11 cellular contexts compared by ENCODE assay signal in the genomic region with DNA sequence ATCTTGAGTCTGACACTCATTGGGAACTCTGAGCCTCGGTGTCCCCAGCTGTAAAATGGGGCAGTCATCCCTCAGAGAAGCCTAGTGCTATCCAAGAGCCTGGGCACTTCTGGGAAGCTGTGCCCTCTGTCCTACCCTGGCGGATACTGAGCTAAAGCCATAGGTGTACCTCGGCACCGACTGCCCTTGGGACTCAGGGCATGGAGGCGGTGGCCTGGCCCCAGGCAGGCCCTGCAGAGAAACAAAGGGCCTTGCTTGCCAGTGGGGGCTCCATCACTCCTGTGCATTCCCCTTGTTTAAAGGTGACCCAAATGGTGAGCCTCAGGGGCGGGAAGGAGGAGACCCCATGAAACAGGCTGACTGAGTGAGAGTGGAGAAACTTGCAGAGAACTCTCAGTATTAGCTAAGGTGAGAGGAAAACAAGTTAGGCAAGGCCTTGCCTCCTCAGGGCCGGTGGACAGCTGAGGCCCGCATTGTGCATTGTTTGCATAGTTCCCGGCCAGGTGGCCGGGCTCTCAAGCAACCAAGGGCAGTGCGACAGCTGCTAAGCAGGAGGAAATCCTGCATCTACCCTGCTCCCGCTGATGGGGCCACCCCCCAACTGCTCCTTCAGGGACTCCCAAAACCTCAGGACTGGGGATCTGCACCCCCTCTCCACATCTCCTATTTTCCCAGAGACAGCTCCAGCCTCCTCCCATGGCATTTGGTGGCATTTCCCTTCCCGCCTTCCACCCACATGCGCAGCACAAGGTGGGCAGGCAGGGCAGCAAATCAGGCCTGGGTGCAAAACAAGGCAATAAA. TPM values are rescaled to one million over a fixed set of nuclear protein-coding genes. Genes with fewer than 3 reads are reported as not detected.
DNase-seq lines count a peak whose midpoint lies in the region; ATAC-seq, FAIRE-seq and TF ChIP-seq lines count a peak whose summit lies in the region.
"Had no signal": no experiment of that assay in that cellular context is flagged by ENCODE, and none has a peak within 500 bp of the region (broad histone marks: within the 10 kb centered on the region; RNA-seq: fewer than 3 reads in every experiment).

No MANE protein-coding gene starts in this region.

- H3K9ac ChIP-seq in H1 (replicated peaks in 1 of 4; ENCODE audit: extremely low read depth in 1 of 4, low read depth in 3 of 4, low read length in 3 of 4), result peak overlapping the region in 1 of 4 experiments; percentile 13; a peak in 1 of 7 replicates

- peak overlapping the region; percentile 81 for H3K27ac Mint-ChIP-seq in type B pancreatic cell

- TF ChIP-seq POLR2A in H1 (IDR thresholded peaks at IDR 0.05; ENCODE audit: control extremely low read depth in 1 of 2, low read depth in 2 of 2, low read length in 2 of 2), result no peak

- H3K27ac ChIP-seq in right cardiac atrium (ENCODE audit: low read length) (no peak overlapping the region), heart right ventricle (peak overlapping the region in 1 of 10 donors; percentile 73), H1 (ENCODE audit: low read depth, low read length) (no peak overlapping the region)

- H3K79me2 ChIP-seq in H1 (ENCODE audit: control insufficient read depth in 1 of 2, insufficient read depth in 2 of 2, low read length in 2 of 2), result peaks cover 0 to 27% of the 10 kb centered on the region in 2 experiments; a peak in 1 of 4 replicates

- WGBS in right cardiac atrium, result 87% methylated on average over 14 of the region's 14 CpGs
- WGBS in heart right ventricle, 2 donors, result 83 to 85% methylated on average over 14 of the region's 14 CpGs
- 94% methylated on average over 14 of the region's 14 CpGs; no CpG with 5 or more reads in 1 of the 2 experiments for WGBS in H1 (ENCODE audit: extremely low coverage in 1 of 2, insufficient coverage in 1 of 2, insufficient read length in 1 of 2, insufficient replicate concordance in 2 of 2, low coverage in 1 of 2, low lambda C conversion rate in 2 of 2, missing lambda C conversion rate in 1 of 2), 2 experiments

- H3K4me2 ChIP-seq in H1 (ENCODE audit: insufficient read depth in 1 of 2, low read depth in 2 of 2, low read length in 2 of 2), result no peak overlapping the region

- no peak for TF ChIP-seq RAD21 in H1 (IDR thresholded peaks at IDR 0.05 in 1 of 2, conservative IDR thresholded peaks at IDR 0.05 in 1 of 2; ENCODE audit: low read depth in 2 of 2, low read length in 2 of 2)

- TF ChIP-seq CTCF in heart right ventricle (IDR thresholded peaks at IDR 0.05) (no peak), H1 (IDR thresholded peaks at IDR 0.05; ENCODE audit: control extremely low read depth in 1 of 3, insufficient read depth in 1 of 3, low read depth in 1 of 3, low read length in 3 of 3) (no peak), type B pancreatic cell (conservative IDR thresholded peaks at IDR 0.05) (no peak)

- no peak overlapping the region for H3K18ac ChIP-seq in H1 (ENCODE audit: extremely low read depth, low read length)

- no peak overlapping the region for H2BK12ac ChIP-seq in H1 (ENCODE audit: low read depth, low read length)

- DNase-seq in right cardiac atrium, result peak in 2 of 3 donors; percentile 13 to 36
- no peak for DNase-seq in heart right ventricle
- DNase-seq in H1 (ENCODE audit: low read depth in 1 of 2, low spot score in 2 of 2), result peak in 1 of 2 experiments; percentile 40
- no peak for DNase-seq in type B pancreatic cell (ENCODE audit: extremely low spot score, unreplicated experiment)
- no peak for DNase-seq in iPS-NIHi7 (ENCODE audit: extremely low spot score)
- DNase-seq: activated CD4-positive, CD25-positive, alpha-beta regulatory T cell; anterior cingulate cortex; NCI-H1694; stimulated activated naive CD4-positive, alpha-beta T cell treated with Interleukin-2 at 50 U/mL for 16 hours had no signal

- H4K91ac ChIP-seq in H1 (replicated peaks; ENCODE audit: insufficient read length, low read length), result no peak overlapping the region

- no peak overlapping the region for H2BK20ac ChIP-seq in H1 (ENCODE audit: low read length)

- no peak overlapping the region for H3K23ac ChIP-seq in H1 (ENCODE audit: insufficient read length)

- H2BK5ac ChIP-seq in H1 (ENCODE audit: low read depth, low read length), result 0 out of 2 replicates have a peak overlapping the region, but pooled peaks have one; percentile 35

- no peaks in the 10 kb centered on the region for H3K9me3 Mint-ChIP-seq in type B pancreatic cell

- no peaks in the 10 kb centered on the region for H3K4me1 ChIP-seq in right cardiac atrium (ENCODE audit: control insufficient read depth, insufficient read depth, low read length)
- H3K4me1 ChIP-seq in heart right ventricle, result peaks cover 0 to 55% (median 7%) of the 10 kb centered on the region in 9 donors
- peaks cover 0 to 12% (median 7%) of the 10 kb centered on the region in 4 experiments; a peak in 6 of 7 replicates for H3K4me1 ChIP-seq in H1 (replicated peaks in 1 of 4; ENCODE audit: control insufficient read depth in 3 of 4, insufficient read depth in 4 of 4, low read length in 3 of 4)

- H3K36me3 Mint-ChIP-seq in type B pancreatic cell, result peaks cover 3% of the 10 kb centered on the region

- FAIRE-seq in H1 (lab: Jason Lieb, UNC), result no peak
- FAIRE-seq: islet of Langerhans had no signal

- TF ChIP-seq EP300 in H1 (IDR thresholded peaks at IDR 0.05; ENCODE audit: borderline replicate concordance in 1 of 2, low read depth in 2 of 2, low read length in 2 of 2), result no peak

- peaks cover 0 to 8% of the 10 kb centered on the region in 2 experiments for H4K20me1 ChIP-seq in H1 (replicated peaks in 1 of 2; ENCODE audit: control insufficient read depth in 1 of 2, insufficient read depth in 2 of 2, low read length in 2 of 2)

- H3K27me3 ChIP-seq in right cardiac atrium (ENCODE audit: control insufficient read depth, insufficient read depth) (no peaks in the 10 kb centered on the region), heart right ventricle (no peaks in the 10 kb centered on the region), H1 (replicated peaks in 1 of 4; ENCODE audit: control insufficient read depth in 3 of 4, extremely low read depth in 1 of 4, insufficient read depth in 3 of 4, low read length in 3 of 4) (no peaks in the 10 kb centered on the region)

- H3K4me3 ChIP-seq in right cardiac atrium (ENCODE audit: low read length) (no peak overlapping the region), heart right ventricle (no peak overlapping the region), H1 (ENCODE audit: extremely low read depth in 1 of 4, insufficient read depth in 2 of 4, low read depth in 3 of 4, low read length in 4 of 4) (no peak overlapping the region)

- no peak overlapping the region for H2AFZ ChIP-seq in H1 (ENCODE audit: low read length)

- peak overlapping the region; percentile 37 for H3K4me3 Mint-ChIP-seq in type B pancreatic cell

- POLR2A ChIA-PET in H1 (lab: Charles Lee; ENCODE audit: partially characterized antibody), result interaction anchor here (0.6 to 6.0 kb wide), 8 partner anchors 11 to 152 kb away, joined by 3 to 34 read pairs (median 4); partner anchors contain the start of genes CCDC51, CELSR3, TMA7 and UCN2

- no peak overlapping the region for H2BK15ac ChIP-seq in H1 (ENCODE audit: low read length)

- no peak overlapping the region for H3K56ac ChIP-seq in H1 (replicated peaks; ENCODE audit: insufficient read length, low read depth, low read length)

- H3K27me3 Mint-ChIP-seq in type B pancreatic cell, result no peaks in the 10 kb centered on the region

- H3K9me3 ChIP-seq in right cardiac atrium (ENCODE audit: control insufficient read depth, low read length), result no peaks in the 10 kb centered on the region
- H3K9me3 ChIP-seq in heart right ventricle, result no peaks in the 10 kb centered on the region
- no peaks in the 10 kb centered on the region for H3K9me3 ChIP-seq in H1 (ENCODE audit: insufficient read depth in 2 of 2, low read depth in 1 of 2, low read length in 1 of 2)

- H3K14ac ChIP-seq in H1 (ENCODE audit: insufficient read length), result no peak overlapping the region

- no peak overlapping the region for H2AK5ac ChIP-seq in H1 (ENCODE audit: low read depth, low read length)

- ATAC-seq in right cardiac atrium (no peak), heart right ventricle (no peak), HG03342 (IDR thresholded peaks at IDR 0.05; ENCODE audit: unreplicated experiment) (no peak)

- no peak overlapping the region for H4K5ac ChIP-seq in H1 (ENCODE audit: insufficient read length, low read depth, low read length)

- intact Hi-C loops in right cardiac atrium (cut with DNase I) (no loop called here), heart right ventricle (cut with DNase I) (loop anchor here in 5 of 10 donors (5.0 to 10.0 kb wide), 2 partner anchors 150 to 278 kb away; no protein-coding TSS in a partner anchor)

- H3K23me2 ChIP-seq in H1 (ENCODE audit: low read depth, low read length), result peaks cover 2% of the 10 kb centered on the region; the same call in 1 of the 2 replicates

- H4K8ac ChIP-seq in H1 (ENCODE audit: extremely low read depth, insufficient read depth, low read length), result no peak overlapping the region; the same call in 1 of the 2 replicates

- H3K4me1 Mint-ChIP-seq in type B pancreatic cell (ENCODE audit: unreplicated experiment), result peaks cover 17% of the 10 kb centered on the region

- CTCF ChIA-PET in H1 (lab: Charles Lee; ENCODE audit: partially characterized antibody), result interaction anchor here (0.8 to 5.0 kb wide), 16 partner anchors 9 to 144 kb away, joined by 3 to 67 read pairs (median 4); partner anchors contain the start of genes SLC26A6 and UQCRC1

- H2BK120ac ChIP-seq in H1 (replicated peaks; ENCODE audit: low read depth, low read length), result no peak overlapping the region

- peaks cover 0 to 10% (median 0%) of the 10 kb centered on the region in 9 donors for H3K36me3 ChIP-seq in heart right ventricle
- H3K36me3 ChIP-seq in H1 (ENCODE audit: control insufficient read depth in 2 of 4, insufficient read depth in 4 of 4, low read length in 3 of 4), result peaks cover 0 to 5% (median 2%) of the 10 kb centered on the region in 4 experiments; a peak in 4 of 8 replicates

- peaks cover 11% of the 10 kb centered on the region for H3K79me1 ChIP-seq in H1 (ENCODE audit: low read depth, low read length)

- H3K4ac ChIP-seq in H1 (replicated peaks; ENCODE audit: insufficient read length, low read depth, low read length), result no peak overlapping the region

RNA-seq across cellular contexts. Expression of gene PFKFB4, which starts 4.3 kb away (rescaled TPM):
- total RNA-seq in right cardiac atrium, result 1 to 10 TPM; 1.9 to 2.7 (median 2.1) TPM
- 0.75 TPM for polyA plus RNA-seq in right cardiac atrium
- 1 to 10 TPM in 6 of 10 donors, under 1 TPM in 4; 0.40 to 7.7 (median 1.5) TPM for total RNA-seq in heart right ventricle
- 1 to 10 TPM in 1 of 2 donors, under 1 TPM in 1; 0.74 to 1.0 TPM for polyA plus RNA-seq in heart right ventricle
- 10.7 and 11.3 TPM in 2 replicates for total RNA-seq in H1 (2021; fragmentation: NEBNext Ultra II Directional; extraction: Animal tissue kit (Norgen Biotek cat#: 25700))
- polyA plus RNA-seq in H1 (2011; rRNA removed), result 20.1 and 20.3 TPM in 2 replicates
- 21.1 TPM for polyA plus RNA-seq in H1 (2011; cell fraction: cytosol; rRNA removed)
- 47.8 TPM for polyA plus RNA-seq in H1 (2011; cell fraction: nucleus; rRNA removed)
- 10.5 to 17.4 TPM (median 13.7 TPM) in 4 replicates for polyA plus RNA-seq in H1 (2012, experiment 1 of 2)
- 11.5 TPM for polyA plus RNA-seq in H1 (2012, experiment 2 of 2)
- polyA plus RNA-seq in H1 (2013, experiment 1 of 2), result 7.8 TPM
- polyA plus RNA-seq in H1 (2013, experiment 2 of 2), result 7.2 TPM
- polyA minus RNA-seq in H1 (2011; rRNA and poly(A)+ RNA removed), result 17.4 and 24.1 TPM in 2 replicates
- 13.2 TPM for polyA minus RNA-seq in H1 (2011; cell fraction: cytosol; rRNA and poly(A)+ RNA removed)
- polyA minus RNA-seq in H1 (2011; cell fraction: nucleus; rRNA and poly(A)+ RNA removed), result 16.4 TPM
- 10.5 and 11.3 TPM in 2 replicates for total RNA-seq in type B pancreatic cell (ENCODE audit: low replicate concordance)

RNA-seq across cellular contexts. Expression of gene UCN2, which starts 11.3 kb away (rescaled TPM):
- total RNA-seq in right cardiac atrium (not detected), heart right ventricle (under 1 TPM in 4 of 10 donors, not detected in 6; 0.19 to 0.77 (median 0.28) TPM), type B pancreatic cell (ENCODE audit: low replicate concordance) (0.72 and 0.83 TPM in 2 replicates)
- polyA plus RNA-seq in right cardiac atrium (0.16 TPM), heart right ventricle (under 1 TPM; 0.06 to 0.22 TPM), H1 (2011; rRNA removed) (0.14 and 0.22 TPM in 2 replicates)
- not detected in 2 replicates for total RNA-seq in H1 (2021; fragmentation: NEBNext Ultra II Directional; extraction: Animal tissue kit (Norgen Biotek cat#: 25700))
- 0.16 TPM for polyA plus RNA-seq in H1 (2011; cell fraction: cytosol; rRNA removed)
- polyA plus RNA-seq in H1 (2011; cell fraction: nucleus; rRNA removed), result 1.9 TPM
- 0.23 to 0.41 TPM (median 0.36 TPM) in 4 replicates for polyA plus RNA-seq in H1 (2012, experiment 1 of 2)
- polyA plus RNA-seq in H1 (2012, experiment 2 of 2), result 0.18 TPM
- polyA plus RNA-seq in H1 (2013, experiment 1 of 2), result 0.10 TPM
- polyA plus RNA-seq in H1 (2013, experiment 2 of 2), result 0.11 TPM
- 0.15 and 0.47 TPM in 2 replicates for polyA minus RNA-seq in H1 (2011; rRNA and poly(A)+ RNA removed)
- not detected for polyA minus RNA-seq in H1 (2011; cell fraction: cytosol; rRNA and poly(A)+ RNA removed)
- 0.90 TPM for polyA minus RNA-seq in H1 (2011; cell fraction: nucleus; rRNA and poly(A)+ RNA removed)

RNA-seq across cellular contexts. Expression of gene COL7A1, which starts 42.8 kb away (rescaled TPM):
- 10 to 100 TPM in 2 of 4 donors, 1 to 10 TPM in 2; 4.8 to 20.4 (median 10.6) TPM for total RNA-seq in right cardiac atrium
- polyA plus RNA-seq in right cardiac atrium, result 8.7 TPM
- total RNA-seq in heart right ventricle, result 10 to 100 TPM in 8 of 10 donors, 1 to 10 TPM in 2; 6.1 to 24.0 (median 12.6) TPM
- polyA plus RNA-seq in heart right ventricle, result 10 to 100 TPM in 1 of 2 donors, 1 to 10 TPM in 1; 7.7 to 63.5 TPM
- total RNA-seq in H1 (2021; fragmentation: NEBNext Ultra II Directional; extraction: Animal tissue kit (Norgen Biotek cat#: 25700)), result 7.8 and 10.7 TPM in 2 replicates
- polyA plus RNA-seq in H1 (2011; rRNA removed), result 13.9 and 15.6 TPM in 2 replicates
- polyA plus RNA-seq in H1 (2011; cell fraction: cytosol; rRNA removed), result 7.8 TPM
- 112 TPM for polyA plus RNA-seq in H1 (2011; cell fraction: nucleus; rRNA removed)
- 11.1 to 26.5 TPM (median 23.5 TPM) in 4 replicates for polyA plus RNA-seq in H1 (2012, experiment 1 of 2)
- polyA plus RNA-seq in H1 (2012, experiment 2 of 2), result 7.2 TPM
- 4.3 TPM for polyA plus RNA-seq in H1 (2013, experiment 1 of 2)
- polyA plus RNA-seq in H1 (2013, experiment 2 of 2), result 4.5 TPM
- 3.2 and 4.3 TPM in 2 replicates for polyA minus RNA-seq in H1 (2011; rRNA and poly(A)+ RNA removed)
- polyA minus RNA-seq in H1 (2011; cell fraction: cytosol; rRNA and poly(A)+ RNA removed), result 2.4 TPM
- 16.7 TPM for polyA minus RNA-seq in H1 (2011; cell fraction: nucleus; rRNA and poly(A)+ RNA removed)
- 17.6 and 32.3 TPM in 2 replicates for total RNA-seq in type B pancreatic cell (ENCODE audit: low replicate concordance)

RNA-seq across cellular contexts. Expression of gene SHISA5, which starts 48.3 kb away (rescaled TPM):
- 10 to 100 TPM; 72.9 to 93.1 (median 76.2) TPM for total RNA-seq in right cardiac atrium
- polyA plus RNA-seq in right cardiac atrium, result 57.0 TPM
- total RNA-seq in heart right ventricle, result 10 to 100 TPM; 36.8 to 95.3 (median 52.9) TPM
- polyA plus RNA-seq in heart right ventricle, result 10 to 100 TPM; 34.6 to 68.7 TPM
- 191 and 196 TPM in 2 replicates for total RNA-seq in H1 (2021; fragmentation: NEBNext Ultra II Directional; extraction: Animal tissue kit (Norgen Biotek cat#: 25700))
- 315 and 422 TPM in 2 replicates for polyA plus RNA-seq in H1 (2011; rRNA removed)
- polyA plus RNA-seq in H1 (2011; cell fraction: cytosol; rRNA removed), result 247 TPM
- 217 TPM for polyA plus RNA-seq in H1 (2011; cell fraction: nucleus; rRNA removed)
- polyA plus RNA-seq in H1 (2012, experiment 1 of 2), result 171 to 240 TPM (median 225 TPM) in 4 replicates
- 223 TPM for polyA plus RNA-seq in H1 (2012, experiment 2 of 2)
- 278 TPM for polyA plus RNA-seq in H1 (2013, experiment 1 of 2)
- polyA plus RNA-seq in H1 (2013, experiment 2 of 2), result 358 TPM
- polyA minus RNA-seq in H1 (2011; rRNA and poly(A)+ RNA removed), result 107 and 149 TPM in 2 replicates
- 143 TPM for polyA minus RNA-seq in H1 (2011; cell fraction: cytosol; rRNA and poly(A)+ RNA removed)
- polyA minus RNA-seq in H1 (2011; cell fraction: nucleus; rRNA and poly(A)+ RNA removed), result 52.6 TPM
- total RNA-seq in type B pancreatic cell (ENCODE audit: low replicate concordance), result 162 and 193 TPM in 2 replicates

RNA-seq across cellular contexts. Expression of gene UQCRC1, which starts 57.1 kb away (rescaled TPM):
- total RNA-seq in right cardiac atrium (100 to 1,000 TPM; 622 to 677 (median 648) TPM), heart right ventricle (1,000 to 10,000 TPM in 9 of 10 donors, 100 to 1,000 TPM in 1; 723 to 1,173 (median 1,035) TPM), type B pancreatic cell (ENCODE audit: low replicate concordance) (273 and 324 TPM in 2 replicates)
- polyA plus RNA-seq in right cardiac atrium (865 TPM), heart right ventricle (1,000 to 10,000 TPM in 1 of 2 donors, 100 to 1,000 TPM in 1; 859 to 1,330 TPM), H1 (2011; rRNA removed) (720 TPM in 2 replicates)
- total RNA-seq in H1 (2021; fragmentation: NEBNext Ultra II Directional; extraction: Animal tissue kit (Norgen Biotek cat#: 25700)), result 310 TPM in 2 replicates
- polyA plus RNA-seq in H1 (2011; cell fraction: cytosol; rRNA removed), result 628 TPM
- polyA plus RNA-seq in H1 (2011; cell fraction: nucleus; rRNA removed), result 930 TPM
- polyA plus RNA-seq in H1 (2012, experiment 1 of 2), result 341 to 466 TPM (median 436 TPM) in 4 replicates
- polyA plus RNA-seq in H1 (2012, experiment 2 of 2), result 815 TPM
- 179 TPM for polyA plus RNA-seq in H1 (2013, experiment 1 of 2)
- 164 TPM for polyA plus RNA-seq in H1 (2013, experiment 2 of 2)
- 871 and 931 TPM in 2 replicates for polyA minus RNA-seq in H1 (2011; rRNA and poly(A)+ RNA removed)
- 323 TPM for polyA minus RNA-seq in H1 (2011; cell fraction: cytosol; rRNA and poly(A)+ RNA removed)
- polyA minus RNA-seq in H1 (2011; cell fraction: nucleus; rRNA and poly(A)+ RNA removed), result 283 TPM

Comparison
In these comparisons a context has a peak if more than half of its experiments do, and no peak if none do; other contexts are left out.
1. DNase-seq: peak in right cardiac atrium (2 of 3); none in heart right ventricle (0 of 2), type B pancreatic cell (single experiment) and iPS-NIHi7 (single experiment).